ENCODE assay signal across 1 cellular context in the genomic region with DNA sequence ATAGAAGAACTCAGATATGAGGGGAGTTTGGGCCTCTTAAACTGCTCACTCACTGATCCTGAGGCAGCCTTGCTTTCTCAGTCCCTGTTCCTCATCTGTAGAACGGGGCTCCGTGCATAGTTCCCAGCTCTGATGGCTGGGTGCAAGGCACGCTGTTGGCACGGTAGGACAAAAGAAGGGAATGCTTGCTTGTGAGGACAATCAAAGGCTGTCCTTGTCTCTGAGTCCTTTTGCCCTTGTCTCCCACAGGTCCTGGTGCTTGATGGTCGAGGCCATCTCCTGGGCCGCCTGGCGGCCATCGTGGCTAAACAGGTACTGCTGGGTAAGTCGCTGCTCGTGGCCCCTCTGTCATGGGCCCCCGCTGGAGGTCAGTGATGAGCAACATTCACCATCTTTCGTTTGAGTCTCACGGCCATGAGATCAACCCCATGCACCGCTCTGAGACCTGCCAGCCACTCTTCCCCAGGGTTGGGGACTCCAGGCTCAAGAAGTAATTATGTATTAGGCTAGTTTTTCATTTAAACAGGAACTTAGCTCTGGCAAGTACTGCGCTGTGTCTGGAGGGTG.
TF ChIP-seq lines count a peak whose summit lies in the region.

No MANE protein-coding gene starts in this region.

TF ChIP-seq in HepG2, 621 proteins besides CTCF, POLR2A, EP300 and RAD21 (continued from another document and continues in another):
- TF ChIP-seq, protein P1, sequence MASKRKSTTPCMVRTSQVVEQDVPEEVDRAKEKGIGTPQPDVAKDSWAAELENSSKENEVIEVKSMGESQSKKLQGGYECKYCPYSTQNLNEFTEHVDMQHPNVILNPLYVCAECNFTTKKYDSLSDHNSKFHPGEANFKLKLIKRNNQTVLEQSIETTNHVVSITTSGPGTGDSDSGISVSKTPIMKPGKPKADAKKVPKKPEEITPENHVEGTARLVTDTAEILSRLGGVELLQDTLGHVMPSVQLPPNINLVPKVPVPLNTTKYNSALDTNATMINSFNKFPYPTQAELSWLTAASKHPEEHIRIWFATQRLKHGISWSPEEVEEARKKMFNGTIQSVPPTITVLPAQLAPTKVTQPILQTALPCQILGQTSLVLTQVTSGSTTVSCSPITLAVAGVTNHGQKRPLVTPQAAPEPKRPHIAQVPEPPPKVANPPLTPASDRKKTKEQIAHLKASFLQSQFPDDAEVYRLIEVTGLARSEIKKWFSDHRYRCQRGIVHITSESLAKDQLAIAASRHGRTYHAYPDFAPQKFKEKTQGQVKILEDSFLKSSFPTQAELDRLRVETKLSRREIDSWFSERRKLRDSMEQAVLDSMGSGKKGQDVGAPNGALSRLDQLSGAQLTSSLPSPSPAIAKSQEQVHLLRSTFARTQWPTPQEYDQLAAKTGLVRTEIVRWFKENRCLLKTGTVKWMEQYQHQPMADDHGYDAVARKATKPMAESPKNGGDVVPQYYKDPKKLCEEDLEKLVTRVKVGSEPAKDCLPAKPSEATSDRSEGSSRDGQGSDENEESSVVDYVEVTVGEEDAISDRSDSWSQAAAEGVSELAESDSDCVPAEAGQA (IDR thresholded peaks at IDR 0.05; ENCODE audit: low read depth): no peak
- TF ChIP-seq, protein P1 (CRISPR knock-in tag; IDR thresholded peaks at IDR 0.05; ENCODE audit: borderline replicate concordance): no peak
- TF ChIP-seq RBM39 (IDR thresholded peaks at IDR 0.05; ENCODE audit: low read depth, low read length, poor library complexity, severe bottlenecking): peak; percentile 46
- no peak for TF ChIP-seq ZBTB8A (CRISPR knock-in tag; IDR thresholded peaks at IDR 0.05; ENCODE audit: borderline replicate concordance, low read depth)
- no peak for TF ChIP-seq NONO (IDR thresholded peaks at IDR 0.05)
- TF ChIP-seq NONO (CRISPR knock-in tag; conservative IDR thresholded peaks at IDR 0.05): peak; percentile 12; the same call in 1 of the 2 replicates
- no peak for TF ChIP-seq GZF1 (CRISPR knock-in tag; IDR thresholded peaks at IDR 0.05)
- TF ChIP-seq RBFOX2 (IDR thresholded peaks at IDR 0.05; ENCODE audit: low read depth, low read length): 0 out of 2 replicates have a peak, but pooled peaks have one; percentile 16
- TF ChIP-seq DNMT1 (CRISPR knock-in tag; IDR thresholded peaks at IDR 0.05): 0 out of 2 replicates have a peak, but pooled peaks have one; percentile 36
- TF ChIP-seq PHF20 (CRISPR knock-in tag; IDR thresholded peaks at IDR 0.05): no peak
- no peak for TF ChIP-seq MEIS1 (CRISPR knock-in tag; IDR thresholded peaks at IDR 0.05; ENCODE audit: borderline replicate concordance)
- 0 out of 2 replicates have a peak, but pooled peaks have one; percentile 38 for TF ChIP-seq HOXA5 (CRISPR knock-in tag; IDR thresholded peaks at IDR 0.05)
- peak; percentile 83 for TF ChIP-seq PRMT3 (CRISPR knock-in tag; IDR thresholded peaks at IDR 0.05; ENCODE audit: borderline replicate concordance, low read depth)
- TF ChIP-seq ZNF224 (CRISPR knock-in tag; IDR thresholded peaks at IDR 0.05): 0 out of 2 replicates have a peak, but pooled peaks have one; percentile 14
- TF ChIP-seq SKI (IDR thresholded peaks at IDR 0.05; ENCODE audit: partially characterized antibody): no peak
- TF ChIP-seq, protein P2, sequence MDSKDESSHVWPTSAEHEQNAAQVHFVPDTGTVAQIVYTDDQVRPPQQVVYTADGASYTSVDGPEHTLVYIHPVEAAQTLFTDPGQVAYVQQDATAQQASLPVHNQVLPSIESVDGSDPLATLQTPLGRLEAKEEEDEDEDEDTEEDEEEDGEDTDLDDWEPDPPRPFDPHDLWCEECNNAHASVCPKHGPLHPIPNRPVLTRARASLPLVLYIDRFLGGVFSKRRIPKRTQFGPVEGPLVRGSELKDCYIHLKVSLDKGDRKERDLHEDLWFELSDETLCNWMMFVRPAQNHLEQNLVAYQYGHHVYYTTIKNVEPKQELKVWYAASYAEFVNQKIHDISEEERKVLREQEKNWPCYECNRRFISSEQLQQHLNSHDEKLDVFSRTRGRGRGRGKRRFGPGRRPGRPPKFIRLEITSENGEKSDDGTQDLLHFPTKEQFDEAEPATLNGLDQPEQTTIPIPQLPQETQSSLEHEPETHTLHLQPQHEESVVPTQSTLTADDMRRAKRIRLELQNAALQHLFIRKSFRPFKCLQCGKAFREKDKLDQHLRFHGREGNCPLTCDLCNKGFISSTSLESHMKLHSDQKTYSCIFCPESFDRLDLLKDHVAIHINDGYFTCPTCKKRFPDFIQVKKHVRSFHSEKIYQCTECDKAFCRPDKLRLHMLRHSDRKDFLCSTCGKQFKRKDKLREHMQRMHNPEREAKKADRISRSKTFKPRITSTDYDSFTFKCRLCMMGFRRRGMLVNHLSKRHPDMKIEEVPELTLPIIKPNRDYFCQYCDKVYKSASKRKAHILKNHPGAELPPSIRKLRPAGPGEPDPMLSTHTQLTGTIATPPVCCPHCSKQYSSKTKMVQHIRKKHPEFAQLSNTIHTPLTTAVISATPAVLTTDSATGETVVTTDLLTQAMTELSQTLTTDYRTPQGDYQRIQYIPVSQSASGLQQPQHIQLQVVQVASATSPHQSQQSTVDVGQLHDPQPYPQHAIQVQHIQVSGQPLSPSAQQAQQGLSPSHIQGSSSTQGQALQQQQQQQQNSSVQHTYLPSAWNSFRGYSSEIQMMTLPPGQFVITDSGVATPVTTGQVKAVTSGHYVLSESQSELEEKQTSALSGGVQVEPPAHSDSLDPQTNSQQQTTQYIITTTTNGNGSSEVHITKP (CRISPR knock-in tag; IDR thresholded peaks at IDR 0.05; ENCODE audit: low read depth): no peak
- 0 out of 2 replicates have a peak, but pooled peaks have one; percentile 10 for TF ChIP-seq MNT (IDR thresholded peaks at IDR 0.05)
- TF ChIP-seq, protein P3, sequence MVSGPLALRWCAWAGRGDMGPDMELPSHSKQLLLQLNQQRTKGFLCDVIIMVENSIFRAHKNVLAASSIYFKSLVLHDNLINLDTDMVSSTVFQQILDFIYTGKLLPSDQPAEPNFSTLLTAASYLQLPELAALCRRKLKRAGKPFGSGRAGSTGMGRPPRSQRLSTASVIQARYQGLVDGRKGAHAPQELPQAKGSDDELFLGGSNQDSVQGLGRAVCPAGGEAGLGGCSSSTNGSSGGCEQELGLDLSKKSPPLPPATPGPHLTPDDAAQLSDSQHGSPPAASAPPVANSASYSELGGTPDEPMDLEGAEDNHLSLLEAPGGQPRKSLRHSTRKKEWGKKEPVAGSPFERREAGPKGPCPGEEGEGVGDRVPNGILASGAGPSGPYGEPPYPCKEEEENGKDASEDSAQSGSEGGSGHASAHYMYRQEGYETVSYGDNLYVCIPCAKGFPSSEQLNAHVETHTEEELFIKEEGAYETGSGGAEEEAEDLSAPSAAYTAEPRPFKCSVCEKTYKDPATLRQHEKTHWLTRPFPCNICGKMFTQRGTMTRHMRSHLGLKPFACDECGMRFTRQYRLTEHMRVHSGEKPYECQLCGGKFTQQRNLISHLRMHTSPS (CRISPR knock-in tag; IDR thresholded peaks at IDR 0.05; ENCODE audit: low read depth): no peak
- TF ChIP-seq ATF7-NPFF (CRISPR knock-in tag; IDR thresholded peaks at IDR 0.05; ENCODE audit: low read depth): no peak
- peak; percentile 34; the same call in 1 of the 2 replicates for TF ChIP-seq ZNF768 (CRISPR knock-in tag; IDR thresholded peaks at IDR 0.05)
- peak; percentile 55 for TF ChIP-seq SOX5 (CRISPR knock-in tag; IDR thresholded peaks at IDR 0.05; ENCODE audit: borderline replicate concordance)
- TF ChIP-seq POLR2AphosphoS5 (IDR thresholded peaks at IDR 0.05; ENCODE audit: low read depth, low read length): peak; percentile 29; the same call in 1 of the 2 replicates
- TF ChIP-seq PHF8 (CRISPR knock-in tag; IDR thresholded peaks at IDR 0.05): peak; percentile 55
- TF ChIP-seq RFX1 (IDR thresholded peaks at IDR 0.05): no peak
- TF ChIP-seq, protein P4, sequence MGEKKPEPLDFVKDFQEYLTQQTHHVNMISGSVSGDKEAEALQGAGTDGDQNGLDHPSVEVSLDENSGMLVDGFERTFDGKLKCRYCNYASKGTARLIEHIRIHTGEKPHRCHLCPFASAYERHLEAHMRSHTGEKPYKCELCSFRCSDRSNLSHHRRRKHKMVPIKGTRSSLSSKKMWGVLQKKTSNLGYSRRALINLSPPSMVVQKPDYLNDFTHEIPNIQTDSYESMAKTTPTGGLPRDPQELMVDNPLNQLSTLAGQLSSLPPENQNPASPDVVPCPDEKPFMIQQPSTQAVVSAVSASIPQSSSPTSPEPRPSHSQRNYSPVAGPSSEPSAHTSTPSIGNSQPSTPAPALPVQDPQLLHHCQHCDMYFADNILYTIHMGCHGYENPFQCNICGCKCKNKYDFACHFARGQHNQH (CRISPR knock-in tag; IDR thresholded peaks at IDR 0.05): no peak
- TF ChIP-seq ZFX (CRISPR knock-in tag; IDR thresholded peaks at IDR 0.05; ENCODE audit: low read depth): peak; percentile 58
- no peak for TF ChIP-seq ZNF337 (CRISPR knock-in tag; IDR thresholded peaks at IDR 0.05; ENCODE audit: borderline replicate concordance, low read depth)
- TF ChIP-seq SALL1 (CRISPR knock-in tag; IDR thresholded peaks at IDR 0.05): peak; percentile 42
- no peak for TF ChIP-seq RARG (CRISPR knock-in tag; IDR thresholded peaks at IDR 0.05; ENCODE audit: low read depth)
- peak in 1 of 2 experiments; percentile 77; a peak in 2 of 4 replicates for TF ChIP-seq KLF16 (CRISPR knock-in tag; IDR thresholded peaks at IDR 0.05)
- TF ChIP-seq, protein P5, sequence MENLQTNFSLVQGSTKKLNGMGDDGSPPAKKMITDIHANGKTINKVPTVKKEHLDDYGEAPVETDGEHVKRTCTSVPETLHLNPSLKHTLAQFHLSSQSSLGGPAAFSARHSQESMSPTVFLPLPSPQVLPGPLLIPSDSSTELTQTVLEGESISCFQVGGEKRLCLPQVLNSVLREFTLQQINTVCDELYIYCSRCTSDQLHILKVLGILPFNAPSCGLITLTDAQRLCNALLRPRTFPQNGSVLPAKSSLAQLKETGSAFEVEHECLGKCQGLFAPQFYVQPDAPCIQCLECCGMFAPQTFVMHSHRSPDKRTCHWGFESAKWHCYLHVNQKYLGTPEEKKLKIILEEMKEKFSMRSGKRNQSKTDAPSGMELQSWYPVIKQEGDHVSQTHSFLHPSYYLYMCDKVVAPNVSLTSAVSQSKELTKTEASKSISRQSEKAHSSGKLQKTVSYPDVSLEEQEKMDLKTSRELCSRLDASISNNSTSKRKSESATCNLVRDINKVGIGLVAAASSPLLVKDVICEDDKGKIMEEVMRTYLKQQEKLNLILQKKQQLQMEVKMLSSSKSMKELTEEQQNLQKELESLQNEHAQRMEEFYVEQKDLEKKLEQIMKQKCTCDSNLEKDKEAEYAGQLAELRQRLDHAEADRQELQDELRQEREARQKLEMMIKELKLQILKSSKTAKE (CRISPR knock-in tag; IDR thresholded peaks at IDR 0.05; ENCODE audit: borderline replicate concordance): no peak
- no peak for TF ChIP-seq ZSCAN25 (CRISPR knock-in tag; IDR thresholded peaks at IDR 0.05)
- no peak for TF ChIP-seq SP1 (IDR thresholded peaks at IDR 0.05)
- no peak; the same call in 1 of the 2 replicates for TF ChIP-seq SP1 (CRISPR knock-in tag; IDR thresholded peaks at IDR 0.05)
- no peak for TF ChIP-seq ZNF761 (CRISPR knock-in tag; conservative IDR thresholded peaks at IDR 0.05)
- peak; percentile 34; the same call in 1 of the 2 replicates for TF ChIP-seq YEATS2 (CRISPR knock-in tag; IDR thresholded peaks at IDR 0.05; ENCODE audit: borderline replicate concordance)
- no peak for TF ChIP-seq GLI4 (CRISPR knock-in tag; IDR thresholded peaks at IDR 0.05; ENCODE audit: borderline replicate concordance)
- TF ChIP-seq DMAP1 (CRISPR knock-in tag; IDR thresholded peaks at IDR 0.05): 0 out of 2 replicates have a peak, but pooled peaks have one; percentile 57
- 0 out of 2 replicates have a peak, but pooled peaks have one; percentile 37 for TF ChIP-seq ZBTB25 (CRISPR knock-in tag; IDR thresholded peaks at IDR 0.05)
- 0 out of 2 replicates have a peak, but pooled peaks have one; percentile 22 for TF ChIP-seq E2F2 (CRISPR knock-in tag; IDR thresholded peaks at IDR 0.05; ENCODE audit: borderline replicate concordance)
- peak; percentile 55 for TF ChIP-seq SPEN (CRISPR knock-in tag; IDR thresholded peaks at IDR 0.05; ENCODE audit: low read depth)
